14 cellular contexts compared by ENCODE assay signal in genomic region chr20:33602826-33603590, GRCh38. TPM values are rescaled to one million over a fixed set of nuclear protein-coding genes. Genes with fewer than 3 reads are reported as not detected.
DNase-seq lines count a peak whose midpoint lies in the region; ATAC-seq, FAIRE-seq and TF ChIP-seq lines count a peak whose summit lies in the region.
"Had no signal": no experiment of that assay in that cellular context is flagged by ENCODE, and none has a peak within 500 bp of the region (broad histone marks: within the 10 kb centered on the region; RNA-seq: fewer than 3 reads in every experiment).

No MANE protein-coding gene starts in this region.

- H3K4me3 ChIP-seq in SJCRH30: no peak overlapping the region
- H3K4me3 ChIP-seq: neural progenitor cell had no signal

- H3K9me3 ChIP-seq in SJCRH30 (replicated peaks): no peaks in the 10 kb centered on the region

- no peaks in the 10 kb centered on the region for H3K27me3 ChIP-seq in SJCRH30
- H3K27me3 ChIP-seq: neural progenitor cell had no signal

- H3K27ac ChIP-seq in SJCRH30: no peak overlapping the region
- H3K27ac ChIP-seq: neural progenitor cell had no signal

- no peak; the same call in 1 of the 2 replicates for TF ChIP-seq POLR2A in GM12891 (IDR thresholded peaks at IDR 0.05; ENCODE audit: low read depth, low read length)

- no peaks in the 10 kb centered on the region for H3K4me1 ChIP-seq in SJCRH30
- H3K4me1 ChIP-seq: neural progenitor cell had no signal

- ATAC-seq in HG02759 (IDR thresholded peaks at IDR 0.05; ENCODE audit: unreplicated experiment): peak; percentile 57

- peaks cover 5% of the 10 kb centered on the region for H3K36me3 ChIP-seq in SJCRH30
- H3K36me3 ChIP-seq: neural progenitor cell had no signal

- DNase-seq in GM12891 (ENCODE audit: insufficient read length, low spot score) (no peak), RPMI8226 (peak; percentile 33), iris pigment epithelial cell (ENCODE audit: low read depth) (peak; percentile 40), NCI-H2029 treated with DMSO at 0.1 percent for 48 hours (lab: John Stamatoyannopoulos, UW) (no peak), NCI-H2107 treated with DMSO at 0.1 percent for 48 hours (lab: John Stamatoyannopoulos, UW; ENCODE audit: unreplicated experiment) (no peak), NCI-H2196 treated with DMSO at 0.1 percent for 48 hours (lab: John Stamatoyannopoulos, UW; ENCODE audit: unreplicated experiment) (no peak), SJCRH30 (no peak)
- DNase-seq: activated naive CD4-positive, alpha-beta T cell treated with anti-CD3 and anti-CD28 coated beads, Interleukin-2, amount 10 ng/mL, durations not matched to agents 7 days and 5 days; left cardiac atrium; NCI-H2081; Right ventricle myocardium superior had no signal

- peak; percentile 78 for FAIRE-seq in GM12891 (lab: Jason Lieb, UNC)

TF ChIP-seq in GM12891, 5 proteins besides CTCF, POLR2A, EP300 and RAD21:
- TF ChIP-seq SPI1 (IDR thresholded peaks at IDR 0.05; ENCODE audit: low read depth, low read length) (peak; percentile 52; the same call in 1 of the 2 replicates), POU2F2 (IDR thresholded peaks at IDR 0.05; ENCODE audit: low read depth, low read length) (no peak)

RNA-seq across cellular contexts. Expression of gene C20orf144, which starts 59.1 kb away (rescaled TPM):
- 0.06 TPM for polyA plus RNA-seq in GM12891 (2012; ENCODE audit: low read depth, missing spikeins)
- total RNA-seq in SJCRH30 (2014; rRNA removed; shearing (Covaris generic)): 0.38 and 0.42 TPM in 2 replicates
- total RNA-seq: glomerular endothelial cell, Right ventricle myocardium superior had no signal

Comparison
In these comparisons a context has a peak if more than half of its experiments do, and no peak if none do; other contexts are left out.
1. DNase-seq: peak in RPMI8226 (single experiment) and iris pigment epithelial cell (single experiment); none in GM12891 (single experiment), NCI-H2029 treated with DMSO at 0.1 percent for 48 hours (single experiment), NCI-H2107 treated with DMSO at 0.1 percent for 48 hours (single experiment), NCI-H2196 treated with DMSO at 0.1 percent for 48 hours (single experiment) and SJCRH30 (0 of 2).